ENCODE assay signal across 20 cellular contexts in genomic region chr17:38616361-38616760, GRCh38. TPM values are rescaled to one million over a fixed set of nuclear protein-coding genes. Genes with fewer than 3 reads are reported as not detected.
A peak's percentile ranks its signal among the peaks of the same experiment; 100 is the strongest.
DNase-seq lines count a peak whose midpoint lies in the region; ATAC-seq, FAIRE-seq and TF ChIP-seq lines count a peak whose summit lies in the region.
"Had no signal": no experiment of that assay in that cellular context is flagged by ENCODE, and none has a peak within 500 bp of the region (broad histone marks: within the 10 kb centered on the region; RNA-seq: fewer than 3 reads in every experiment).

No MANE protein-coding gene starts in this region.

- no peak for TF ChIP-seq POLR2A in H1 (IDR thresholded peaks at IDR 0.05; ENCODE audit: control extremely low read depth in 1 of 2, low read depth in 2 of 2, low read length in 2 of 2)

- 84% methylated on average over 5 of the region's 5 CpGs; no CpG with 5 or more reads in 1 of the 2 experiments for WGBS in H1 (ENCODE audit: extremely low coverage in 1 of 2, insufficient coverage in 1 of 2, insufficient read length in 1 of 2, insufficient replicate concordance in 2 of 2, low coverage in 1 of 2, low lambda C conversion rate in 2 of 2, missing lambda C conversion rate in 1 of 2), 2 experiments

- H3K23ac ChIP-seq in H1 (ENCODE audit: insufficient read length), result no peak overlapping the region

- no peak overlapping the region for H2AFZ ChIP-seq in H1 (ENCODE audit: low read length)
- H2AFZ ChIP-seq: GM23248 had no signal

- no peak overlapping the region for H2BK120ac ChIP-seq in H1 (replicated peaks; ENCODE audit: low read depth, low read length)

- H4K20me1 ChIP-seq in H1 (replicated peaks in 1 of 2; ENCODE audit: control insufficient read depth in 1 of 2, insufficient read depth in 2 of 2, low read length in 2 of 2), result no peaks in the 10 kb centered on the region

- H2BK20ac ChIP-seq in H1 (ENCODE audit: low read length), result peak overlapping the region; percentile 21; the same call in 1 of the 2 replicates

- H3K4me2 ChIP-seq in H1 (ENCODE audit: insufficient read depth in 1 of 2, low read depth in 2 of 2, low read length in 2 of 2), result no peak overlapping the region
- H3K4me2 ChIP-seq: SK-N-SH had no signal

- no peak overlapping the region for H3K27ac ChIP-seq in H1 (ENCODE audit: low read depth, low read length)
- H3K27ac ChIP-seq: GM23248 had no signal

- no peak overlapping the region for H3K4ac ChIP-seq in H1 (replicated peaks; ENCODE audit: insufficient read length, low read depth, low read length)

- H3K4me3 ChIP-seq in H7 (ENCODE audit: insufficient read depth, low read depth, low read length) (no peak overlapping the region), H1 (ENCODE audit: extremely low read depth in 1 of 4, insufficient read depth in 2 of 4, low read depth in 3 of 4, low read length in 4 of 4) (no peak overlapping the region)
- H3K4me3 ChIP-seq: GM23248, K562 had no signal

- H3K27me3 ChIP-seq in H7 (ENCODE audit: control insufficient read depth, insufficient read depth, low read length) (no peaks in the 10 kb centered on the region), H1 (replicated peaks in 1 of 4; ENCODE audit: control insufficient read depth in 3 of 4, extremely low read depth in 1 of 4, insufficient read depth in 3 of 4, low read length in 3 of 4) (no peaks in the 10 kb centered on the region)

- H3K18ac ChIP-seq in H1 (ENCODE audit: extremely low read depth, low read length), result no peak overlapping the region

- peaks cover 11% of the 10 kb centered on the region for H3K4me1 Mint-ChIP-seq in progenitor cell of endocrine pancreas (ENCODE audit: low read depth)
- H3K4me1 Mint-ChIP-seq: CD4-positive, CD25-positive, alpha-beta regulatory T cell had no signal

- DNase-seq in NCI-H2029 (lab: John Stamatoyannopoulos, UW) (peak; percentile 22), NCI-H2029 treated with DMSO at 0.1 percent for 48 hours (lab: John Stamatoyannopoulos, UW) (no peak), H7 (peak; percentile 28), H1 (ENCODE audit: low read depth in 1 of 2, low spot score in 2 of 2) (no peak), progenitor cell of endocrine pancreas (ENCODE audit: low spot score, unreplicated experiment) (no peak), urothelium cell line (ENCODE audit: low spot score) (no peak), NCI-H2227 (lab: John Stamatoyannopoulos, UW; ENCODE audit: unreplicated experiment) (no peak)
- DNase-seq: 8988T; Calu3; CD4-positive, CD25-positive, alpha-beta regulatory T cell; GDM1; GM23248; NCI-H1105; NCI-H345; OCI-M1; SK-N-SH had no signal

- H3K36me3 ChIP-seq in H7 (replicated peaks; ENCODE audit: control insufficient read depth, insufficient read depth, low read length) (no peaks in the 10 kb centered on the region), H1 (ENCODE audit: control insufficient read depth in 2 of 4, insufficient read depth in 4 of 4, low read length in 3 of 4) (no peaks in the 10 kb centered on the region)

- H3K27me3 Mint-ChIP-seq in progenitor cell of endocrine pancreas, result peaks cover 15% of the 10 kb centered on the region

- peaks cover 6 to 18% (median 10%) of the 10 kb centered on the region in 4 experiments for H3K4me1 ChIP-seq in H1 (replicated peaks in 1 of 4; ENCODE audit: control insufficient read depth in 3 of 4, insufficient read depth in 4 of 4, low read length in 3 of 4)

- H2BK5ac ChIP-seq in H1 (ENCODE audit: low read depth, low read length), result no peak overlapping the region

- peaks cover 4% of the 10 kb centered on the region; the same call in 1 of the 2 replicates for H3K23me2 ChIP-seq in H1 (ENCODE audit: low read depth, low read length)

- H3K4me3 Mint-ChIP-seq in progenitor cell of endocrine pancreas (ENCODE audit: low read depth), result no peak overlapping the region
- H3K4me3 Mint-ChIP-seq: B cell; CD4-positive, CD25-positive, alpha-beta regulatory T cell had no signal

- no peak overlapping the region for H3K56ac ChIP-seq in H1 (replicated peaks; ENCODE audit: insufficient read length, low read depth, low read length)

- TF ChIP-seq CTCF in H1 (IDR thresholded peaks at IDR 0.05; ENCODE audit: control extremely low read depth in 1 of 3, insufficient read depth in 1 of 3, low read depth in 1 of 3, low read length in 3 of 3), result no peak
- no peak for TF ChIP-seq CTCF in progenitor cell of endocrine pancreas (IDR thresholded peaks at IDR 0.05; ENCODE audit: unreplicated experiment)

- peak overlapping the region; percentile 72; the same call in 1 of the 2 replicates for H2BK15ac ChIP-seq in H1 (ENCODE audit: low read length)

- H2BK12ac ChIP-seq in H1 (ENCODE audit: low read depth, low read length), result no peak overlapping the region

- H4K91ac ChIP-seq in H1 (replicated peaks; ENCODE audit: insufficient read length, low read length), result no peak overlapping the region

- H3K36me3 Mint-ChIP-seq in progenitor cell of endocrine pancreas (ENCODE audit: insufficient read depth), result no peaks in the 10 kb centered on the region

- no peaks in the 10 kb centered on the region for H3K9me3 Mint-ChIP-seq in progenitor cell of endocrine pancreas (ENCODE audit: low read depth)

- H4K5ac ChIP-seq in H1 (ENCODE audit: insufficient read length, low read depth, low read length), result no peak overlapping the region

- H3K14ac ChIP-seq in H1 (ENCODE audit: insufficient read length), result no peak overlapping the region

- no peak overlapping the region for H3K9ac ChIP-seq in H1 (replicated peaks in 1 of 4; ENCODE audit: extremely low read depth in 1 of 4, low read depth in 3 of 4, low read length in 3 of 4)
- H3K9ac ChIP-seq: GM23248, SK-N-SH had no signal

- H3K79me2 ChIP-seq in H1 (ENCODE audit: control insufficient read depth in 1 of 2, insufficient read depth in 2 of 2, low read length in 2 of 2), result no peaks in the 10 kb centered on the region

- no peak for ATAC-seq in HG03442 (IDR thresholded peaks at IDR 0.05; ENCODE audit: unreplicated experiment)
- ATAC-seq: K562 had no signal

- no peak for TF ChIP-seq EP300 in H1 (IDR thresholded peaks at IDR 0.05; ENCODE audit: borderline replicate concordance in 1 of 2, low read depth in 2 of 2, low read length in 2 of 2)

- POLR2A ChIA-PET in H1 (lab: Charles Lee; ENCODE audit: partially characterized antibody), result interaction anchor here (0.6 to 4.4 kb wide), 4 partner anchors 9 to 65 kb away, joined by 3 to 19 read pairs (median 9); no protein-coding TSS in a partner anchor

- H2AK5ac ChIP-seq in H1 (ENCODE audit: low read depth, low read length), result no peak overlapping the region

- FAIRE-seq in H1 (lab: Jason Lieb, UNC), result no peak
- no peak for FAIRE-seq in urothelium cell line (lab: Jason Lieb, UNC)
- FAIRE-seq: K562 had no signal

- peak overlapping the region; percentile 28 for H3K27ac Mint-ChIP-seq in progenitor cell of endocrine pancreas
- H3K27ac Mint-ChIP-seq: B cell had no signal

- H3K9me3 ChIP-seq in H1 (ENCODE audit: insufficient read depth in 2 of 2, low read depth in 1 of 2, low read length in 1 of 2), result peaks cover 0 to 10% of the 10 kb centered on the region in 2 experiments; a peak in 2 of 4 replicates
- H3K9me3 ChIP-seq: SK-N-SH had no signal

- no peaks in the 10 kb centered on the region for H3K79me1 ChIP-seq in H1 (ENCODE audit: low read depth, low read length)

- TF ChIP-seq RAD21 in H1 (IDR thresholded peaks at IDR 0.05 in 1 of 2, conservative IDR thresholded peaks at IDR 0.05 in 1 of 2; ENCODE audit: low read depth in 2 of 2, low read length in 2 of 2), result no peak

- H4K8ac ChIP-seq in H1 (ENCODE audit: extremely low read depth, insufficient read depth, low read length), result no peak overlapping the region

- CTCF ChIA-PET in H1 (lab: Charles Lee; ENCODE audit: partially characterized antibody), result interaction anchor here (0.5 to 30.7 kb wide), 5 partner anchors 9 to 1435 kb away, joined by 3 to 795 read pairs (median 4); partner anchors contain the start of gene EPOP

TF ChIP-seq in H1, 55 proteins besides CTCF, POLR2A, EP300 and RAD21 (continues in another document):
- TF ChIP-seq EGR1 (IDR thresholded peaks at IDR 0.05; ENCODE audit: borderline replicate concordance, low read depth, low read length) (no peak), CBX5 (IDR thresholded peaks at IDR 0.05; ENCODE audit: low read depth, low read length) (no peak), SIN3A (conservative IDR thresholded peaks at IDR 0.05 in 1 of 2, IDR thresholded peaks at IDR 0.05 in 1 of 2; ENCODE audit: low read depth in 1 of 2, low read length in 2 of 2) (no peak), NRF1 (IDR thresholded peaks at IDR 0.05; ENCODE audit: low read depth, low read length) (no peak), CTBP2 (IDR thresholded peaks at IDR 0.05; ENCODE audit: borderline replicate concordance, insufficient read depth, insufficient read length, low read length) (no peak), ASH2L (IDR thresholded peaks at IDR 0.05; ENCODE audit: low read length) (no peak), TAF1 (IDR thresholded peaks at IDR 0.05; ENCODE audit: low read depth, low read length) (no peak), TBP (IDR thresholded peaks at IDR 0.05; ENCODE audit: low read depth, low read length) (no peak)

RNA-seq across cellular contexts. Expression of gene SRCIN1, which starts 10.6 kb away (rescaled TPM):
- total RNA-seq in H7 (2014; rRNA removed; shearing (Covaris generic)), result 2.3 TPM in 2 replicates
- total RNA-seq in H1 (2021; fragmentation: NEBNext Ultra II Directional; extraction: Animal tissue kit (Norgen Biotek cat#: 25700)), result 3.8 and 4.1 TPM in 2 replicates
- 2.8 and 4.2 TPM in 2 replicates for polyA plus RNA-seq in H1 (2011; rRNA removed)
- polyA plus RNA-seq in H1 (2011; cell fraction: cytosol; rRNA removed), result 2.3 TPM
- polyA plus RNA-seq in H1 (2011; cell fraction: nucleus; rRNA removed), result 14.3 TPM
- polyA plus RNA-seq in H1 (2012, experiment 1 of 2), result 5.2 to 6.7 TPM (median 6.1 TPM) in 4 replicates
- polyA plus RNA-seq in H1 (2012, experiment 2 of 2), result 2.0 TPM
- 1.7 TPM for polyA plus RNA-seq in H1 (2013, experiment 1 of 2)
- 1.3 TPM for polyA plus RNA-seq in H1 (2013, experiment 2 of 2)
- polyA minus RNA-seq in H1 (2011; rRNA and poly(A)+ RNA removed), result 2.0 and 3.7 TPM in 2 replicates
- 5.5 TPM for polyA minus RNA-seq in H1 (2011; cell fraction: cytosol; rRNA and poly(A)+ RNA removed)
- polyA minus RNA-seq in H1 (2011; cell fraction: nucleus; rRNA and poly(A)+ RNA removed), result 9.6 TPM
- total RNA-seq in progenitor cell of endocrine pancreas, result 13.8 and 16.7 TPM in 2 replicates
- total RNA-seq: CD4-positive, CD25-positive, alpha-beta regulatory T cell; GM23248; RPMI7951 had no signal
- polyA plus RNA-seq: CD4-positive, CD25-positive, alpha-beta regulatory T cell; GM23248 had no signal

RNA-seq across cellular contexts. Expression of gene EPOP, which starts 58.4 kb away (rescaled TPM):
- total RNA-seq in H7 (2014; rRNA removed; shearing (Covaris generic)), result 6.1 and 6.2 TPM in 2 replicates
- total RNA-seq in H1 (2021; fragmentation: NEBNext Ultra II Directional; extraction: Animal tissue kit (Norgen Biotek cat#: 25700)), result 3.3 and 4.0 TPM in 2 replicates
- polyA plus RNA-seq in H1 (2011; rRNA removed), result 1.5 and 2.1 TPM in 2 replicates
- 2.1 TPM for polyA plus RNA-seq in H1 (2011; cell fraction: cytosol; rRNA removed)
- polyA plus RNA-seq in H1 (2011; cell fraction: nucleus; rRNA removed), result 2.2 TPM
- polyA plus RNA-seq in H1 (2012, experiment 1 of 2), result 4.3 to 5.9 TPM (median 5.2 TPM) in 4 replicates
- polyA plus RNA-seq in H1 (2012, experiment 2 of 2), result 5.1 TPM
- 1.3 TPM for polyA plus RNA-seq in H1 (2013, experiment 1 of 2)
- 1.3 TPM for polyA plus RNA-seq in H1 (2013, experiment 2 of 2)
- polyA minus RNA-seq in H1 (2011; rRNA and poly(A)+ RNA removed), result 0.78 and 1.5 TPM in 2 replicates
- 1.8 TPM for polyA minus RNA-seq in H1 (2011; cell fraction: cytosol; rRNA and poly(A)+ RNA removed)
- polyA minus RNA-seq in H1 (2011; cell fraction: nucleus; rRNA and poly(A)+ RNA removed), result 2.2 TPM
- 8.2 and 10.0 TPM in 2 replicates for total RNA-seq in progenitor cell of endocrine pancreas

Comparison
In these comparisons a context has a peak if more than half of its experiments do, and no peak if none do; other contexts are left out.
1. DNase-seq: peak in NCI-H2029 (single experiment) and H7 (single experiment); none in NCI-H2029 treated with DMSO at 0.1 percent for 48 hours (single experiment), H1 (0 of 2), progenitor cell of endocrine pancreas (single experiment), urothelium cell line (single experiment) and NCI-H2227 (single experiment).